13 cellular contexts compared by ENCODE assay signal in genomic region chr1:81760487-81761097, GRCh38. TPM values are rescaled to one million over a fixed set of nuclear protein-coding genes. Genes with fewer than 3 reads are reported as not detected.
DNase-seq lines count a peak whose midpoint lies in the region; ATAC-seq and TF ChIP-seq lines count a peak whose summit lies in the region.
"Had no signal": no experiment of that assay in that cellular context is flagged by ENCODE, and none has a peak within 500 bp of the region (broad histone marks: within the 10 kb centered on the region; RNA-seq: fewer than 3 reads in every experiment).

No MANE protein-coding gene starts in this region.

- no peak overlapping the region for H2AFZ ChIP-seq in SU-DHL-6 (ENCODE audit: low read depth, low read length, severe bottlenecking)

- ATAC-seq in left cardiac atrium, result no peak
- no peak for ATAC-seq in HG02678 (IDR thresholded peaks at IDR 0.05; ENCODE audit: unreplicated experiment)
- no peak for ATAC-seq in gastrocnemius medialis
- ATAC-seq in HG02759 (IDR thresholded peaks at IDR 0.05; ENCODE audit: unreplicated experiment), result no peak
- ATAC-seq: left colon had no signal

- no peak overlapping the region for H3K27ac Mint-ChIP-seq in glutamatergic neuron (ENCODE audit: unreplicated experiment)
- H3K27ac Mint-ChIP-seq: activated naive CD4-positive, alpha-beta T cell treated with anti-CD3 and anti-CD28 coated beads, Interleukin-2, amount 50 U/mL, for 24 hours; IgD-negative memory B cell had no signal

- H3K36me3 Mint-ChIP-seq in glutamatergic neuron (ENCODE audit: unreplicated experiment), result no peaks in the 10 kb centered on the region
- H3K36me3 Mint-ChIP-seq: activated naive CD4-positive, alpha-beta T cell treated with anti-CD3 and anti-CD28 coated beads, Interleukin-2, amount 50 U/mL, for 24 hours; IgD-negative memory B cell had no signal

- TF ChIP-seq CTCF in left ventricle myocardium inferior (IDR thresholded peaks at IDR 0.05; ENCODE audit: borderline replicate concordance) (peak; percentile 52), SU-DHL-6 (IDR thresholded peaks at IDR 0.05; ENCODE audit: insufficient read depth, low read length, poor library complexity, severe bottlenecking) (peak; percentile 32), gastrocnemius medialis (IDR thresholded peaks at IDR 0.05 in 4 of 5, conservative IDR thresholded peaks at IDR 0.05 in 1 of 5) (no peak), glutamatergic neuron (IDR thresholded peaks at IDR 0.05; ENCODE audit: partially characterized antibody, unreplicated experiment) (no peak)

- H3K27ac ChIP-seq in left ventricle myocardium inferior (replicated peaks) (no peak overlapping the region), SU-DHL-6 (ENCODE audit: low read depth, low read length) (no peak overlapping the region), gastrocnemius medialis (no peak overlapping the region)

- H3F3A ChIP-seq in SU-DHL-6 (ENCODE audit: insufficient read depth), result no peaks in the 10 kb centered on the region

- no peaks in the 10 kb centered on the region for H3K36me3 ChIP-seq in left ventricle myocardium inferior
- no peaks in the 10 kb centered on the region for H3K36me3 ChIP-seq in SU-DHL-6 (ENCODE audit: low read length)
- no peaks in the 10 kb centered on the region for H3K36me3 ChIP-seq in gastrocnemius medialis

- in situ Hi-C loops in gastrocnemius medialis (cut with MboI; ENCODE audit: low sequenced_read_pairs in 4 of 4), result loop anchor here in 1 of 4 donors (25.0 kb wide), 1 partner anchor 348 kb away; no protein-coding TSS in a partner anchor

- H3K4me2 ChIP-seq in SU-DHL-6 (ENCODE audit: low read depth, low read length, poor library complexity, severe bottlenecking), result no peak overlapping the region

- H4K20me1 ChIP-seq in SU-DHL-6 (ENCODE audit: low read depth, low read length), result no peaks in the 10 kb centered on the region

- TF ChIP-seq POLR2A in gastrocnemius medialis (IDR thresholded peaks at IDR 0.05), result no peak

- no peak overlapping the region for H3K9ac ChIP-seq in SU-DHL-6 (ENCODE audit: low read length)

- H3K4me1 ChIP-seq in left ventricle myocardium inferior (peaks cover 20% of the 10 kb centered on the region), gastrocnemius medialis (no peaks in the 10 kb centered on the region)

- H3K9me3 ChIP-seq in left ventricle myocardium inferior (replicated peaks) (no peaks in the 10 kb centered on the region), SU-DHL-6 (ENCODE audit: insufficient read depth, low read length) (no peaks in the 10 kb centered on the region), gastrocnemius medialis (no peaks in the 10 kb centered on the region)

- H3K9me3 Mint-ChIP-seq in glutamatergic neuron (ENCODE audit: unreplicated experiment), result no peaks in the 10 kb centered on the region
- H3K9me3 Mint-ChIP-seq: activated naive CD4-positive, alpha-beta T cell treated with anti-CD3 and anti-CD28 coated beads, Interleukin-2, amount 50 U/mL, for 24 hours; IgD-negative memory B cell had no signal

- H3K27me3 ChIP-seq in left ventricle myocardium inferior (ENCODE audit: low read depth), result no peaks in the 10 kb centered on the region
- H3K27me3 ChIP-seq in SU-DHL-6 (ENCODE audit: low read length), result no peaks in the 10 kb centered on the region
- no peaks in the 10 kb centered on the region for H3K27me3 ChIP-seq in gastrocnemius medialis

- no peak overlapping the region for H3K4me3 ChIP-seq in left ventricle myocardium inferior
- no peak overlapping the region for H3K4me3 ChIP-seq in SU-DHL-6 (ENCODE audit: insufficient read depth, low read length, poor library complexity, severe bottlenecking)
- no peak overlapping the region for H3K4me3 ChIP-seq in gastrocnemius medialis

- H3K79me2 ChIP-seq in SU-DHL-6 (ENCODE audit: insufficient read depth, low read length), result no peaks in the 10 kb centered on the region

- H3K4me3 Mint-ChIP-seq in glutamatergic neuron (ENCODE audit: unreplicated experiment), result no peak overlapping the region
- H3K4me3 Mint-ChIP-seq: activated naive CD4-positive, alpha-beta T cell treated with anti-CD3 and anti-CD28 coated beads, Interleukin-2, amount 50 U/mL, for 24 hours; IgD-negative memory B cell had no signal

- no peak for DNase-seq in left ventricle myocardium inferior
- DNase-seq in left cardiac atrium, result no peak
- DNase-seq in glomerular visceral epithelial cell (ENCODE audit: extremely low spot score), result peak; percentile 3
- no peak for DNase-seq in gastrocnemius medialis
- DNase-seq in glutamatergic neuron, result no peak
- DNase-seq: DMS79, left colon, T-helper 1 cell had no signal

- peaks cover 2% of the 10 kb centered on the region for H3K27me3 Mint-ChIP-seq in glutamatergic neuron (ENCODE audit: unreplicated experiment)
- H3K27me3 Mint-ChIP-seq: activated naive CD4-positive, alpha-beta T cell treated with anti-CD3 and anti-CD28 coated beads, Interleukin-2, amount 50 U/mL, for 24 hours had no signal

- no peaks in the 10 kb centered on the region for H3K4me1 Mint-ChIP-seq in glutamatergic neuron (ENCODE audit: low read depth, unreplicated experiment)
- H3K4me1 Mint-ChIP-seq: activated naive CD4-positive, alpha-beta T cell treated with anti-CD3 and anti-CD28 coated beads, Interleukin-2, amount 50 U/mL, for 24 hours; IgD-negative memory B cell had no signal

- intact Hi-C loops in left ventricle myocardium inferior (cut with micrococcal nuclease), result no loop called here
- intact Hi-C loops in left cardiac atrium (cut with DNase I), result loop anchor here in 1 of 2 donors (10.0 kb wide), 2 partner anchors 206 to 456 kb away; no protein-coding TSS in a partner anchor
- intact Hi-C loops in gastrocnemius medialis (cut with DNase I; ENCODE audit: low total_unique reads), result no loop called here

- H3K9me2 ChIP-seq in SU-DHL-6 (replicated peaks; ENCODE audit: insufficient read depth, low read length), result no peaks in the 10 kb centered on the region

RNA-seq across cellular contexts. Expression of gene ADGRL2, which starts 40.1 kb away (rescaled TPM):
- total RNA-seq in left ventricle myocardium inferior (52.5 TPM), left cardiac atrium (10 to 100 TPM; 57.4 to 64.4 TPM), gastrocnemius medialis (1 to 10 TPM; 4.5 to 9.7 (median 6.8) TPM), glutamatergic neuron (ENCODE audit: unreplicated experiment) (71.2 TPM)

Comparison
In these comparisons a context has a peak if more than half of its experiments do, and no peak if none do; other contexts are left out.
1. CTCF ChIP-seq: peak in left ventricle myocardium inferior (single experiment) and SU-DHL-6 (single experiment); none in gastrocnemius medialis (0 of 5) and glutamatergic neuron (single experiment).